In genomic region chr7:105013818-105014724, GRCh38 we compare ENCODE assay signal across 1 cellular context.
TF ChIP-seq lines count a peak whose summit lies in the region.

KMT2E (plus strand) TSS chr7:105014205; CDS start chr7:105040953, 26,748 bp downstream.

TF ChIP-seq in HEK293, 187 proteins besides CTCF, POLR2A, EP300 and RAD21 (continued from another document):
- TF ChIP-seq, protein P1, sequence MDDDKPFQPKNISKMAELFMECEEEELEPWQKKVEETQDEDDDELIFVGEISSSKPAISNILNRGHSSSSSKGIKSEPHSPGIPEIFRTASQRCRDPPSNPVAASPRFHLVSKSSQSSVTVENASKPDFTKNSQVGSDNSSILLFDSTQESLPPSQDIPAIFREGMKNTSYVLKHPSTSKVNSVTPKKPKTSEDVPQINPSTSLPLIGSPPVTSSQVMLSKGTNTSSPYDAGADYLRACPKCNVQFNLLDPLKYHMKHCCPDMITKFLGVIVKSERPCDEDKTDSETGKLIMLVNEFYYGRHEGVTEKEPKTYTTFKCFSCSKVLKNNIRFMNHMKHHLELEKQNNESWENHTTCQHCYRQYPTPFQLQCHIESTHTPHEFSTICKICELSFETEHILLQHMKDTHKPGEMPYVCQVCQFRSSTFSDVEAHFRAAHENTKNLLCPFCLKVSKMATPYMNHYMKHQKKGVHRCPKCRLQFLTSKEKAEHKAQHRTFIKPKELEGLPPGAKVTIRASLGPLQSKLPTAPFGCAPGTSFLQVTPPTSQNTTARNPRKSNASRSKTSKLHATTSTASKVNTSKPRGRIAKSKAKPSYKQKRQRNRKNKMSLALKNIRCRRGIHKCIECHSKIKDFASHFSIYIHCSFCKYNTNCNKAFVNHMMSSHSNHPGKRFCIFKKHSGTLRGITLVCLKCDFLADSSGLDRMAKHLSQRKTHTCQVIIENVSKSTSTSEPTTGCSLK (tag by site-specific recombination; IDR thresholded peaks at IDR 0.05), result no peak
- TF ChIP-seq ZNF48 (tag by site-specific recombination; IDR thresholded peaks at IDR 0.05) (no peak), REPIN1 (tag by site-specific recombination; IDR thresholded peaks at IDR 0.05; ENCODE audit: low read depth) (peak; percentile 86; the same call in 1 of the 2 replicates), ZNF658 (tag by site-specific recombination; IDR thresholded peaks at IDR 0.05) (no peak), HOXC10 (CRISPR knock-in tag; IDR thresholded peaks at IDR 0.05) (0 out of 2 replicates have a peak, but pooled peaks have one; percentile 63), ZNF654 (tag by site-specific recombination; IDR thresholded peaks at IDR 0.05; ENCODE audit: low read depth) (no peak), ZNF530 (tag by site-specific recombination; IDR thresholded peaks at IDR 0.05; ENCODE audit: low read depth) (no peak), ZFHX2 (tag by site-specific recombination; conservative IDR thresholded peaks at IDR 0.05) (peak; percentile 81), ZNF24 (tag by site-specific recombination; IDR thresholded peaks at IDR 0.05) (peak; percentile 84), ZNF626 (tag by site-specific recombination; IDR thresholded peaks at IDR 0.05) (no peak), SP7 (tag by site-specific recombination; IDR thresholded peaks at IDR 0.05) (peak; percentile 47), KLF7 (tag by site-specific recombination; IDR thresholded peaks at IDR 0.05; ENCODE audit: borderline replicate concordance) (peak; percentile 65; the same call in 1 of the 2 replicates)
- TF ChIP-seq, protein P2, sequence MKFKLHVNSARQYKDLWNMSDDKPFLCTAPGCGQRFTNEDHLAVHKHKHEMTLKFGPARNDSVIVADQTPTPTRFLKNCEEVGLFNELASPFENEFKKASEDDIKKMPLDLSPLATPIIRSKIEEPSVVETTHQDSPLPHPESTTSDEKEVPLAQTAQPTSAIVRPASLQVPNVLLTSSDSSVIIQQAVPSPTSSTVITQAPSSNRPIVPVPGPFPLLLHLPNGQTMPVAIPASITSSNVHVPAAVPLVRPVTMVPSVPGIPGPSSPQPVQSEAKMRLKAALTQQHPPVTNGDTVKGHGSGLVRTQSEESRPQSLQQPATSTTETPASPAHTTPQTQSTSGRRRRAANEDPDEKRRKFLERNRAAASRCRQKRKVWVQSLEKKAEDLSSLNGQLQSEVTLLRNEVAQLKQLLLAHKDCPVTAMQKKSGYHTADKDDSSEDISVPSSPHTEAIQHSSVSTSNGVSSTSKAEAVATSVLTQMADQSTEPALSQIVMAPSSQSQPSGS (tag by site-specific recombination; IDR thresholded peaks at IDR 0.05; ENCODE audit: low read depth), result no peak
- TF ChIP-seq, protein P3, sequence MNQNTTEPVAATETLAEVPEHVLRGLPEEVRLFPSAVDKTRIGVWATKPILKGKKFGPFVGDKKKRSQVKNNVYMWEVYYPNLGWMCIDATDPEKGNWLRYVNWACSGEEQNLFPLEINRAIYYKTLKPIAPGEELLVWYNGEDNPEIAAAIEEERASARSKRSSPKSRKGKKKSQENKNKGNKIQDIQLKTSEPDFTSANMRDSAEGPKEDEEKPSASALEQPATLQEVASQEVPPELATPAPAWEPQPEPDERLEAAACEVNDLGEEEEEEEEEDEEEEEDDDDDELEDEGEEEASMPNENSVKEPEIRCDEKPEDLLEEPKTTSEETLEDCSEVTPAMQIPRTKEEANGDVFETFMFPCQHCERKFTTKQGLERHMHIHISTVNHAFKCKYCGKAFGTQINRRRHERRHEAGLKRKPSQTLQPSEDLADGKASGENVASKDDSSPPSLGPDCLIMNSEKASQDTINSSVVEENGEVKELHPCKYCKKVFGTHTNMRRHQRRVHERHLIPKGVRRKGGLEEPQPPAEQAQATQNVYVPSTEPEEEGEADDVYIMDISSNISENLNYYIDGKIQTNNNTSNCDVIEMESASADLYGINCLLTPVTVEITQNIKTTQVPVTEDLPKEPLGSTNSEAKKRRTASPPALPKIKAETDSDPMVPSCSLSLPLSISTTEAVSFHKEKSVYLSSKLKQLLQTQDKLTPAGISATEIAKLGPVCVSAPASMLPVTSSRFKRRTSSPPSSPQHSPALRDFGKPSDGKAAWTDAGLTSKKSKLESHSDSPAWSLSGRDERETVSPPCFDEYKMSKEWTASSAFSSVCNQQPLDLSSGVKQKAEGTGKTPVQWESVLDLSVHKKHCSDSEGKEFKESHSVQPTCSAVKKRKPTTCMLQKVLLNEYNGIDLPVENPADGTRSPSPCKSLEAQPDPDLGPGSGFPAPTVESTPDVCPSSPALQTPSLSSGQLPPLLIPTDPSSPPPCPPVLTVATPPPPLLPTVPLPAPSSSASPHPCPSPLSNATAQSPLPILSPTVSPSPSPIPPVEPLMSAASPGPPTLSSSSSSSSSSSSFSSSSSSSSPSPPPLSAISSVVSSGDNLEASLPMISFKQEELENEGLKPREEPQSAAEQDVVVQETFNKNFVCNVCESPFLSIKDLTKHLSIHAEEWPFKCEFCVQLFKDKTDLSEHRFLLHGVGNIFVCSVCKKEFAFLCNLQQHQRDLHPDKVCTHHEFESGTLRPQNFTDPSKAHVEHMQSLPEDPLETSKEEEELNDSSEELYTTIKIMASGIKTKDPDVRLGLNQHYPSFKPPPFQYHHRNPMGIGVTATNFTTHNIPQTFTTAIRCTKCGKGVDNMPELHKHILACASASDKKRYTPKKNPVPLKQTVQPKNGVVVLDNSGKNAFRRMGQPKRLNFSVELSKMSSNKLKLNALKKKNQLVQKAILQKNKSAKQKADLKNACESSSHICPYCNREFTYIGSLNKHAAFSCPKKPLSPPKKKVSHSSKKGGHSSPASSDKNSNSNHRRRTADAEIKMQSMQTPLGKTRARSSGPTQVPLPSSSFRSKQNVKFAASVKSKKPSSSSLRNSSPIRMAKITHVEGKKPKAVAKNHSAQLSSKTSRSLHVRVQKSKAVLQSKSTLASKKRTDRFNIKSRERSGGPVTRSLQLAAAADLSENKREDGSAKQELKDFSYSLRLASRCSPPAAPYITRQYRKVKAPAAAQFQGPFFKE (tag by site-specific recombination; IDR thresholded peaks at IDR 0.05; ENCODE audit: borderline replicate concordance), result no peak
